ENCODE assay signal across 1 cellular context in the genomic region with DNA sequence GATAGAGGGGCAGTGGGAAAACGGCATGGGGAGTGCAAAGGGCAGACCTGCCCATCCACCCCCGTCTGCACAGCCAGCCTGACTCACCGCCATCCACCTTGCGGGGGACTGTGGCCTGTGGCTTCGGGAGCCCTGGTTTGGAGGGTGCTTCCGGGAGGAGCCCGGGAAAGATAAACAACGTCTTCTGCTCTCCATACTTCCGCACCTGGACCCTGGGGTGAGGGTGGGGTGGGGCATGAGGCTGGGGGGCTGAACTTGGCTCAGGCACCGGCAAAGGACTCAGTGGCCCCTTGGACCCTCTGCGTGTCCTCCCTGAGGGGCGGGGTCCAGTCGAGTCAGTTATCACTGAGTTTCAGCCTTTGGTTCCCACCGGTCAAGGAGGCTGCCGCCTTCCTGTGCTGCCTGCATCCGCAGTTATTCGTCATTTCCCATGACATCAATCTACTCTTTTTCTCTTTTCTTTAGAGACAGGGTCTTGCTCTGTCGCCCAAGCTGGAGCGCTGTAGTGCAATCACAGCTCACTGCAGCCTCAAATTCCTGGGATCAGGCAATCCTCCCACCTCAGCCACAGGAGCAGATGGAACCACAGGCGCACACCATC.
TF ChIP-seq lines count a peak whose summit lies in the region.

No MANE protein-coding gene starts in this region.

TF ChIP-seq in K562, 482 proteins besides CTCF, POLR2A, EP300 and RAD21 (continued from another document):
- TF ChIP-seq, protein P1, sequence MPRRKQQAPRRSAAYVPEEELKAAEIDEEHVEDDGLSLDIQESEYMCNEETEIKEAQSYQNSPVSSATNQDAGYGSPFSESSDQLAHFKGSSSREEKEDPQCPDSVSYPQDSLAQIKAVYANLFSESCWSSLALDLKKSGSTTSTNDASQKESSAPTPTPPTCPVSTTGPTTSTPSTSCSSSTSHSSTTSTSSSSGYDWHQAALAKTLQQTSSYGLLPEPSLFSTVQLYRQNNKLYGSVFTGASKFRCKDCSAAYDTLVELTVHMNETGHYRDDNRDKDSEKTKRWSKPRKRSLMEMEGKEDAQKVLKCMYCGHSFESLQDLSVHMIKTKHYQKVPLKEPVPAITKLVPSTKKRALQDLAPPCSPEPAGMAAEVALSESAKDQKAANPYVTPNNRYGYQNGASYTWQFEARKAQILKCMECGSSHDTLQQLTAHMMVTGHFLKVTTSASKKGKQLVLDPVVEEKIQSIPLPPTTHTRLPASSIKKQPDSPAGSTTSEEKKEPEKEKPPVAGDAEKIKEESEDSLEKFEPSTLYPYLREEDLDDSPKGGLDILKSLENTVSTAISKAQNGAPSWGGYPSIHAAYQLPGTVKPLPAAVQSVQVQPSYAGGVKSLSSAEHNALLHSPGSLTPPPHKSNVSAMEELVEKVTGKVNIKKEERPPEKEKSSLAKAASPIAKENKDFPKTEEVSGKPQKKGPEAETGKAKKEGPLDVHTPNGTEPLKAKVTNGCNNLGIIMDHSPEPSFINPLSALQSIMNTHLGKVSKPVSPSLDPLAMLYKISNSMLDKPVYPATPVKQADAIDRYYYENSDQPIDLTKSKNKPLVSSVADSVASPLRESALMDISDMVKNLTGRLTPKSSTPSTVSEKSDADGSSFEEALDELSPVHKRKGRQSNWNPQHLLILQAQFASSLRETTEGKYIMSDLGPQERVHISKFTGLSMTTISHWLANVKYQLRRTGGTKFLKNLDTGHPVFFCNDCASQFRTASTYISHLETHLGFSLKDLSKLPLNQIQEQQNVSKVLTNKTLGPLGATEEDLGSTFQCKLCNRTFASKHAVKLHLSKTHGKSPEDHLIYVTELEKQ (CRISPR knock-in tag; IDR thresholded peaks at IDR 0.05) = no peak
- no peak for TF ChIP-seq ADNP (tag; IDR thresholded peaks at IDR 0.05)
- TF ChIP-seq, protein P2, sequence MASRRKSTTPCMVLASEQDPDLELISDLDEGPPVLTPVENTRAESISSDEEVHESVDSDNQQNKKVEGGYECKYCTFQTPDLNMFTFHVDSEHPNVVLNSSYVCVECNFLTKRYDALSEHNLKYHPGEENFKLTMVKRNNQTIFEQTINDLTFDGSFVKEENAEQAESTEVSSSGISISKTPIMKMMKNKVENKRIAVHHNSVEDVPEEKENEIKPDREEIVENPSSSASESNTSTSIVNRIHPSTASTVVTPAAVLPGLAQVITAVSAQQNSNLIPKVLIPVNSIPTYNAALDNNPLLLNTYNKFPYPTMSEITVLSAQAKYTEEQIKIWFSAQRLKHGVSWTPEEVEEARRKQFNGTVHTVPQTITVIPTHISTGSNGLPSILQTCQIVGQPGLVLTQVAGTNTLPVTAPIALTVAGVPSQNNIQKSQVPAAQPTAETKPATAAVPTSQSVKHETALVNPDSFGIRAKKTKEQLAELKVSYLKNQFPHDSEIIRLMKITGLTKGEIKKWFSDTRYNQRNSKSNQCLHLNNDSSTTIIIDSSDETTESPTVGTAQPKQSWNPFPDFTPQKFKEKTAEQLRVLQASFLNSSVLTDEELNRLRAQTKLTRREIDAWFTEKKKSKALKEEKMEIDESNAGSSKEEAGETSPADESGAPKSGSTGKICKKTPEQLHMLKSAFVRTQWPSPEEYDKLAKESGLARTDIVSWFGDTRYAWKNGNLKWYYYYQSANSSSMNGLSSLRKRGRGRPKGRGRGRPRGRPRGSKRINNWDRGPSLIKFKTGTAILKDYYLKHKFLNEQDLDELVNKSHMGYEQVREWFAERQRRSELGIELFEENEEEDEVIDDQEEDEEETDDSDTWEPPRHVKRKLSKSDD (conservative IDR thresholded peaks at IDR 0.05; ENCODE audit: low read length) = no peak
- TF ChIP-seq KLF6 (CRISPR knock-in tag; IDR thresholded peaks at IDR 0.05; ENCODE audit: borderline replicate concordance) = no peak
- TF ChIP-seq XRCC4 (IDR thresholded peaks at IDR 0.05; ENCODE audit: extremely low read depth, insufficient read depth, insufficient read length) = no peak
- 0 out of 2 replicates have a peak, but pooled peaks have one; percentile 29 for TF ChIP-seq CTBP1 (IDR thresholded peaks at IDR 0.05; ENCODE audit: borderline replicate concordance)
- TF ChIP-seq CBX2 (IDR thresholded peaks at IDR 0.05; ENCODE audit: insufficient read depth, low read length, poor library complexity, severe bottlenecking) = no peak
- TF ChIP-seq ZSCAN29 (IDR thresholded peaks at IDR 0.05) = no peak
- no peak for TF ChIP-seq NCOA6 (IDR thresholded peaks at IDR 0.05)
